7 cellular contexts compared by ENCODE assay signal in the genomic region with DNA sequence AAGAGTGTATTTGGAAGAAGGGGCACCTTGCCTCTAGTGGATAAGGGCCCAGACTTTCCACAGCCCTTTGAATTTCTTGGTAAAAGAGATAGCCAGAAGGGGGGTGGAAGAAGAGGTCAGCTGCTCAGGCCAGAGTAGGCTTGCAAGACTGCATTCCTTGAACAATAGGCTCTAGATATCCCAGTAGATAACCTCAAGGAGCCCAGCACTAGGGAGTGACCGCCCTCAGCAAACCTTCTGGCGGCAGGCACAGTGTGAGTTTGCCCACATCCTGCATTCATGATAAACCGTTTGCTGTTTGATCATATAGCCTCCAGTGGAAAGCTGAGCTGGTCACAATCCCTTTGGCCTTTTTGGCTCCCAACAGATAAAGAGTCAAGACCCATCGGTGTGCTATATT.
"Had no signal": no experiment of that assay in that cellular context is flagged by ENCODE, and none has a peak within 500 bp of the region (broad histone marks: within the 10 kb centered on the region; RNA-seq: fewer than 3 reads in every experiment).

No MANE protein-coding gene starts in this region.

- H3K27ac ChIP-seq: GM23248, KMS-11 had no signal

- H3K4me2 ChIP-seq: KMS-11 had no signal

- FAIRE-seq: HepG2 had no signal

- H3K4me3 ChIP-seq: GM23248 had no signal

- DNase-seq: GM23248, GOT3, H9, HCEC 1CT, KBM-7 had no signal

- H3K9ac ChIP-seq: GM23248, KMS-11 had no signal
